Comparison of ENCODE assay signal across 8 cellular contexts in genomic region chr4:78057135-78057599, GRCh38. TPM values are rescaled to one million over a fixed set of nuclear protein-coding genes. Genes with fewer than 3 reads are reported as not detected.
DNase-seq lines count a peak whose midpoint lies in the region; ATAC-seq and TF ChIP-seq lines count a peak whose summit lies in the region.

FRAS1 (plus strand) TSS chr4:78057323; CDS start chr4:78058010, 687 bp downstream.

- peak within 1 kb of the TSS; percentile 85 to 97 (median 89) for H3K4me3 Mint-ChIP-seq in naive thymus-derived CD8-positive, alpha-beta T cell

- peak within 1 kb of the TSS; percentile 99 for H3K4me2 ChIP-seq in fibroblast of lung (ENCODE audit: extremely low read depth, insufficient read depth, low read length)

- TF ChIP-seq CTCF in WI38 (IDR thresholded peaks at IDR 0.05; ENCODE audit: low read depth, low read length): no peak
- peak in 1 of 2 donors; percentile 6 for TF ChIP-seq CTCF in fibroblast of lung (conservative IDR thresholded peaks at IDR 0.05 in 1 of 2, IDR thresholded peaks at IDR 0.05 in 1 of 2; ENCODE audit: low read depth in 1 of 2, low read length in 2 of 2)

- no peaks in the 10 kb centered on the region for H3K36me3 Mint-ChIP-seq in naive thymus-derived CD8-positive, alpha-beta T cell

- H4K20me1 ChIP-seq in fibroblast of lung (ENCODE audit: control insufficient read depth, extremely low read depth, insufficient read depth, low read length): no peaks in the 10 kb centered on the region

- H3K27me3 ChIP-seq in fibroblast of lung (ENCODE audit: control insufficient read depth, insufficient read depth, low read length): peaks cover 29% of the 10 kb centered on the region

- peak within 1 kb of the TSS; percentile 82 for H2AFZ ChIP-seq in fibroblast of lung (ENCODE audit: low read length)

- H3K4me1 ChIP-seq in fibroblast of lung (ENCODE audit: control insufficient read depth, extremely low read depth, insufficient read depth, low read length): peaks cover 3% of the 10 kb centered on the region

- POLR2A ChIA-PET in naive thymus-derived CD8-positive, alpha-beta T cell (lab: Charles Lee): no interaction called here

- no peak within 1 kb of the TSS for H3K27ac ChIP-seq in fibroblast of lung (ENCODE audit: insufficient read depth, low read length)

- H3K4me3 ChIP-seq in WI38 (ENCODE audit: low read depth, low read length) (peak within 1 kb of the TSS; percentile 62), fibroblast of lung (replicated peaks in 1 of 4; ENCODE audit: control extremely low read depth in 1 of 4, insufficient read depth in 1 of 4, low read depth in 3 of 4, low read length in 4 of 4) (peak within 1 kb of the TSS; percentile 55 to 63 (median 62))

- no peaks in the 10 kb centered on the region for H3K36me3 ChIP-seq in fibroblast of lung (ENCODE audit: control insufficient read depth, insufficient read depth, low read length)

- DNase-seq in CMK (ENCODE audit: low read depth): peak; percentile 20
- peak; percentile 20 for DNase-seq in LoVo (ENCODE audit: low spot score)
- DNase-seq in fibroblast of lung (ENCODE audit: low read depth in 2 of 2): peak; percentile 30 to 47
- DNase-seq in naive thymus-derived CD8-positive, alpha-beta T cell: peak in 8 of 10 donors; percentile 5 to 49 (median 32)

- peaks cover 23 to 34% (median 28%) of the 10 kb centered on the region in 4 donors for H3K4me1 Mint-ChIP-seq in naive thymus-derived CD8-positive, alpha-beta T cell

- no peak within 1 kb of the TSS for H3K9ac ChIP-seq in fibroblast of lung (ENCODE audit: insufficient read depth, low read length)

- ATAC-seq in GM19463 (IDR thresholded peaks at IDR 0.05; ENCODE audit: unreplicated experiment) (peak; percentile 37), GM21367 (IDR thresholded peaks at IDR 0.05; ENCODE audit: unreplicated experiment) (no peak), HG03565 (IDR thresholded peaks at IDR 0.05; ENCODE audit: unreplicated experiment) (no peak)
- ATAC-seq in naive thymus-derived CD8-positive, alpha-beta T cell: peak; percentile 65 to 71

- peak within 1 kb of the TSS in 6 of 10 donors; percentile 39 to 80 (median 61) for H3K27ac Mint-ChIP-seq in naive thymus-derived CD8-positive, alpha-beta T cell

- H3K9me3 Mint-ChIP-seq in naive thymus-derived CD8-positive, alpha-beta T cell: no peaks in the 10 kb centered on the region

- peaks cover 20 to 53% (median 42%) of the 10 kb centered on the region in 5 donors for H3K27me3 Mint-ChIP-seq in naive thymus-derived CD8-positive, alpha-beta T cell

- H3K9me3 ChIP-seq in fibroblast of lung (ENCODE audit: control insufficient read depth, insufficient read depth, low read depth, low read length): no peaks in the 10 kb centered on the region

- no peaks in the 10 kb centered on the region for H3K79me2 ChIP-seq in fibroblast of lung (ENCODE audit: control insufficient read depth, insufficient read depth, low read length)

RNA-seq across cellular contexts. Expression of gene FRAS1, which starts in this region (rescaled TPM):
- total RNA-seq in fibroblast of lung: 0.66 and 1.8 TPM in 2 replicates
- polyA plus RNA-seq in fibroblast of lung: 0.30 and 0.76 TPM in 2 replicates
- 0.20 and 0.62 TPM in 2 replicates for polyA plus RNA-seq in fibroblast of lung (2012)
- 2.0 and 9.1 TPM in 2 replicates for polyA minus RNA-seq in fibroblast of lung (ENCODE audit: low replicate concordance)
- not detected for total RNA-seq in naive thymus-derived CD8-positive, alpha-beta T cell
- polyA plus RNA-seq in naive thymus-derived CD8-positive, alpha-beta T cell: under 1 TPM in 2 of 3 donors, not detected in 1; 0.02 to 0.06 TPM

Comparison
In these comparisons a context has a peak if more than half of its experiments do, and no peak if none do; other contexts are left out.
1. Peak in DNase-seq and ATAC-seq in naive thymus-derived CD8-positive, alpha-beta T cell; RNA of the gene not detected or under 1 TPM.